1 cellular context compared by ENCODE assay signal in the genomic region with DNA sequence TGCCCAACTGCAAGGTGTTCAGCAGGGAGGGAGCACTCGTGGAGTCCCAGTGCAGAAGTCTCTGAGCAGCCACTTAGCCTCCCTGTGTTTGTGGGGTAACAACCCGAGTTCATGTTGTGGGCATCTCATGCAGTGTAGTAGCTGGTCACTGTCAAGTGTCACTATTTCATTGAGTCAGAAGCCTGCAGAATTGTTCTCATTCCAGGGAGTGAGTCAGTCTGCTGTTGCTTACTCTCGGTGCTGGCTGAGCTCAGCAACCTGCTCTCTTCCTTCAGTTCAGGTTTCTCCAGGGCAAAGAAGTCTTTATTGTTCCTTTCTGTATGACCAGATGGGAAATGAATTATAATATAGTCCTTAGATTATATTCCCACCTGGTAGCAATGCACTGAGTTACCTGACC.
TF ChIP-seq lines count a peak whose summit lies in the region.

No MANE protein-coding gene starts in this region.

TF ChIP-seq in GM23338, 12 proteins besides CTCF, POLR2A, EP300 and RAD21:
- TF ChIP-seq, protein P1, sequence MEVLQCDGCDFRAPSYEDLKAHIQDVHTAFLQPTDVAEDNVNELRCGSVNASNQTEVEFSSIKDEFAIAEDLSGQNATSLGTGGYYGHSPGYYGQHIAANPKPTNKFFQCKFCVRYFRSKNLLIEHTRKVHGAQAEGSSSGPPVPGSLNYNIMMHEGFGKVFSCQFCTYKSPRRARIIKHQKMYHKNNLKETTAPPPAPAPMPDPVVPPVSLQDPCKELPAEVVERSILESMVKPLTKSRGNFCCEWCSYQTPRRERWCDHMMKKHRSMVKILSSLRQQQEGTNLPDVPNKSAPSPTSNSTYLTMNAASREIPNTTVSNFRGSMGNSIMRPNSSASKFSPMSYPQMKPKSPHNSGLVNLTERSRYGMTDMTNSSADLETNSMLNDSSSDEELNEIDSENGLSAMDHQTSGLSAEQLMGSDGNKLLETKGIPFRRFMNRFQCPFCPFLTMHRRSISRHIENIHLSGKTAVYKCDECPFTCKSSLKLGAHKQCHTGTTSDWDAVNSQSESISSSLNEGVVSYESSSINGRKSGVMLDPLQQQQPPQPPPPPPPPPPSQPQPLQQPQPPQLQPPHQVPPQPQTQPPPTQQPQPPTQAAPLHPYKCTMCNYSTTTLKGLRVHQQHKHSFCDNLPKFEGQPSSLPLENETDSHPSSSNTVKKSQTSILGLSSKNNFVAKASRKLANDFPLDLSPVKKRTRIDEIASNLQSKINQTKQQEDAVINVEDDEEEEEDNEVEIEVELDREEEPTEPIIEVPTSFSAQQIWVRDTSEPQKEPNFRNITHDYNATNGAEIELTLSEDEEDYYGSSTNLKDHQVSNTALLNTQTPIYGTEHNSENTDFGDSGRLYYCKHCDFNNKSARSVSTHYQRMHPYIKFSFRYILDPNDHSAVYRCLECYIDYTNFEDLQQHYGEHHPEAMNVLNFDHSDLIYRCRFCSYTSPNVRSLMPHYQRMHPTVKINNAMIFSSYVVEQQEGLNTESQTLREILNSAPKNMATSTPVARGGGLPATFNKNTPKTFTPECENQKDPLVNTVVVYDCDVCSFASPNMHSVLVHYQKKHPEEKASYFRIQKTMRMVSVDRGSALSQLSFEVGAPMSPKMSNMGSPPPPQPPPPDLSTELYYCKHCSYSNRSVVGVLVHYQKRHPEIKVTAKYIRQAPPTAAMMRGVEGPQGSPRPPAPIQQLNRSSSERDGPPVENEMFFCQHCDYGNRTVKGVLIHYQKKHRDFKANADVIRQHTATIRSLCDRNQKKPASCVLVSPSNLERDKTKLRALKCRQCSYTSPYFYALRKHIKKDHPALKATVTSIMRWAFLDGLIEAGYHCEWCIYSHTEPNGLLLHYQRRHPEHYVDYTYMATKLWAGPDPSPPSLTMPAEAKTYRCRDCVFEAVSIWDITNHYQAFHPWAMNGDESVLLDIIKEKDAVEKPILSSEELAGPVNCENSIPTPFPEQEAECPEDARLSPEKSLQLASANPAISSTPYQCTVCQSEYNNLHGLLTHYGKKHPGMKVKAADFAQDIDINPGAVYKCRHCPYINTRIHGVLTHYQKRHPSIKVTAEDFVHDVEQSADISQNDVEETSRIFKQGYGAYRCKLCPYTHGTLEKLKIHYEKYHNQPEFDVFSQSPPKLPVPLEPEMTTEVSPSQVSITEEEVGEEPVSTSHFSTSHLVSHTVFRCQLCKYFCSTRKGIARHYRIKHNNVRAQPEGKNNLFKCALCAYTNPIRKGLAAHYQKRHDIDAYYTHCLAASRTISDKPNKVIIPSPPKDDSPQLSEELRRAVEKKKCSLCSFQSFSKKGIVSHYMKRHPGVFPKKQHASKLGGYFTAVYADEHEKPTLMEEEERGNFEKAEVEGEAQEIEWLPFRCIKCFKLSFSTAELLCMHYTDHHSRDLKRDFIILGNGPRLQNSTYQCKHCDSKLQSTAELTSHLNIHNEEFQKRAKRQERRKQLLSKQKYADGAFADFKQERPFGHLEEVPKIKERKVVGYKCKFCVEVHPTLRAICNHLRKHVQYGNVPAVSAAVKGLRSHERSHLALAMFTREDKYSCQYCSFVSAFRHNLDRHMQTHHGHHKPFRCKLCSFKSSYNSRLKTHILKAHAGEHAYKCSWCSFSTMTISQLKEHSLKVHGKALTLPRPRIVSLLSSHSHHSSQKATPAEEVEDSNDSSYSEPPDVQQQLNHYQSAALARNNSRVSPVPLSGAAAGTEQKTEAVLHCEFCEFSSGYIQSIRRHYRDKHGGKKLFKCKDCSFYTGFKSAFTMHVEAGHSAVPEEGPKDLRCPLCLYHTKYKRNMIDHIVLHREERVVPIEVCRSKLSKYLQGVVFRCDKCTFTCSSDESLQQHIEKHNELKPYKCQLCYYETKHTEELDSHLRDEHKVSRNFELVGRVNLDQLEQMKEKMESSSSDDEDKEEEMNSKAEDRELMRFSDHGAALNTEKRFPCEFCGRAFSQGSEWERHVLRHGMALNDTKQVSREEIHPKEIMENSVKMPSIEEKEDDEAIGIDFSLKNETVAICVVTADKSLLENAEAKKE (CRISPR knock-in tag; IDR thresholded peaks at IDR 0.05) = no peak
- no peak for TF ChIP-seq NANOG (IDR thresholded peaks at IDR 0.05; ENCODE audit: borderline replicate concordance)
- TF ChIP-seq, protein P2, sequence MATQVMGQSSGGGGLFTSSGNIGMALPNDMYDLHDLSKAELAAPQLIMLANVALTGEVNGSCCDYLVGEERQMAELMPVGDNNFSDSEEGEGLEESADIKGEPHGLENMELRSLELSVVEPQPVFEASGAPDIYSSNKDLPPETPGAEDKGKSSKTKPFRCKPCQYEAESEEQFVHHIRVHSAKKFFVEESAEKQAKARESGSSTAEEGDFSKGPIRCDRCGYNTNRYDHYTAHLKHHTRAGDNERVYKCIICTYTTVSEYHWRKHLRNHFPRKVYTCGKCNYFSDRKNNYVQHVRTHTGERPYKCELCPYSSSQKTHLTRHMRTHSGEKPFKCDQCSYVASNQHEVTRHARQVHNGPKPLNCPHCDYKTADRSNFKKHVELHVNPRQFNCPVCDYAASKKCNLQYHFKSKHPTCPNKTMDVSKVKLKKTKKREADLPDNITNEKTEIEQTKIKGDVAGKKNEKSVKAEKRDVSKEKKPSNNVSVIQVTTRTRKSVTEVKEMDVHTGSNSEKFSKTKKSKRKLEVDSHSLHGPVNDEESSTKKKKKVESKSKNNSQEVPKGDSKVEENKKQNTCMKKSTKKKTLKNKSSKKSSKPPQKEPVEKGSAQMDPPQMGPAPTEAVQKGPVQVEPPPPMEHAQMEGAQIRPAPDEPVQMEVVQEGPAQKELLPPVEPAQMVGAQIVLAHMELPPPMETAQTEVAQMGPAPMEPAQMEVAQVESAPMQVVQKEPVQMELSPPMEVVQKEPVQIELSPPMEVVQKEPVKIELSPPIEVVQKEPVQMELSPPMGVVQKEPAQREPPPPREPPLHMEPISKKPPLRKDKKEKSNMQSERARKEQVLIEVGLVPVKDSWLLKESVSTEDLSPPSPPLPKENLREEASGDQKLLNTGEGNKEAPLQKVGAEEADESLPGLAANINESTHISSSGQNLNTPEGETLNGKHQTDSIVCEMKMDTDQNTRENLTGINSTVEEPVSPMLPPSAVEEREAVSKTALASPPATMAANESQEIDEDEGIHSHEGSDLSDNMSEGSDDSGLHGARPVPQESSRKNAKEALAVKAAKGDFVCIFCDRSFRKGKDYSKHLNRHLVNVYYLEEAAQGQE (IDR thresholded peaks at IDR 0.05; ENCODE audit: unreplicated experiment) = no peak
- no peak for TF ChIP-seq EZH2phosphoT487 (IDR thresholded peaks at IDR 0.05; ENCODE audit: unreplicated experiment)
- no peak for TF ChIP-seq STAT1 (IDR thresholded peaks at IDR 0.05; ENCODE audit: unreplicated experiment)
- no peak for TF ChIP-seq JUNB (IDR thresholded peaks at IDR 0.05; ENCODE audit: unreplicated experiment)
- TF ChIP-seq POLR2AphosphoS5 (IDR thresholded peaks at IDR 0.05; ENCODE audit: low read depth) = no peak
- TF ChIP-seq, protein P3, sequence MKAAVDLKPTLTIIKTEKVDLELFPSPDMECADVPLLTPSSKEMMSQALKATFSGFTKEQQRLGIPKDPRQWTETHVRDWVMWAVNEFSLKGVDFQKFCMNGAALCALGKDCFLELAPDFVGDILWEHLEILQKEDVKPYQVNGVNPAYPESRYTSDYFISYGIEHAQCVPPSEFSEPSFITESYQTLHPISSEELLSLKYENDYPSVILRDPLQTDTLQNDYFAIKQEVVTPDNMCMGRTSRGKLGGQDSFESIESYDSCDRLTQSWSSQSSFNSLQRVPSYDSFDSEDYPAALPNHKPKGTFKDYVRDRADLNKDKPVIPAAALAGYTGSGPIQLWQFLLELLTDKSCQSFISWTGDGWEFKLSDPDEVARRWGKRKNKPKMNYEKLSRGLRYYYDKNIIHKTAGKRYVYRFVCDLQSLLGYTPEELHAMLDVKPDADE (IDR thresholded peaks at IDR 0.05) = no peak
- no peak for TF ChIP-seq EZH2 (IDR thresholded peaks at IDR 0.05; ENCODE audit: low read depth, unreplicated experiment)
